Comparison of ENCODE assay signal across 27 cellular contexts in genomic region chr1:221256773-221257172, GRCh38.
DNase-seq lines count a peak whose midpoint lies in the region; ATAC-seq, FAIRE-seq and TF ChIP-seq lines count a peak whose summit lies in the region.
"Had no signal": no experiment of that assay in that cellular context is flagged by ENCODE, and none has a peak within 500 bp of the region (broad histone marks: within the 10 kb centered on the region; RNA-seq: fewer than 3 reads in every experiment).

No MANE protein-coding gene starts in this region.

- peak; percentile 68 for ATAC-seq in Right ventricle myocardium superior (ENCODE audit: poor library complexity)
- ATAC-seq in left ventricle myocardium superior, result peak; percentile 72
- peak; percentile 43 for ATAC-seq in thoracic aorta (ENCODE audit: insufficient number of reproducible peaks, low FRiP score, low read depth)
- ATAC-seq: GM12878 had no signal

- TF ChIP-seq CTCF in fibroblast of the aortic adventitia (IDR thresholded peaks at IDR 0.05; ENCODE audit: insufficient read depth, low read length), result no peak
- TF ChIP-seq CTCF in thoracic aorta (IDR thresholded peaks at IDR 0.05), result no peak
- TF ChIP-seq CTCF in vagina (IDR thresholded peaks at IDR 0.05), result no peak
- TF ChIP-seq CTCF in kidney (IDR thresholded peaks at IDR 0.05; ENCODE audit: borderline replicate concordance, extremely low read depth, insufficient read depth), result no peak

- H3K9me3 ChIP-seq in thoracic aorta (no peaks in the 10 kb centered on the region), vagina (no peaks in the 10 kb centered on the region), kidney (ENCODE audit: control insufficient read depth in 1 of 2, low read length in 2 of 2) (no peaks in the 10 kb centered on the region)
- H3K9me3 ChIP-seq: BE2C had no signal

- peak; percentile 53 for DNase-seq in Right ventricle myocardium superior
- DNase-seq in cardiac septum (ENCODE audit: low spot score), result no peak
- peak; percentile 0 for DNase-seq in fibroblast of the aortic adventitia (ENCODE audit: low read depth)
- peak; percentile 34 for DNase-seq in left ventricle myocardium superior
- DNase-seq in thoracic aorta (ENCODE audit: low spot score), result no peak
- DNase-seq in vagina (ENCODE audit: extremely low spot score in 2 of 2), result no peak
- no peak for DNase-seq in kidney
- DNase-seq: 8988T; ACHN; BE2C; C1 segment of cervical spinal cord; CD4-positive, alpha-beta memory T cell; CD4-positive, CD25-positive, alpha-beta regulatory T cell; CD8-positive, alpha-beta memory T cell; COR-L47; DMS 273 treated with DMSO at 0.1 percent for 48 hours; DMS153; DMS53; DMS79; DND-41; EL; GDM1 had no signal

- H3K27ac ChIP-seq in thoracic aorta (peak overlapping the region in 1 of 2 donors; percentile 5), vagina (no peak overlapping the region), kidney (ENCODE audit: low read depth in 2 of 2, low read length in 2 of 2) (no peak overlapping the region)
- H3K27ac ChIP-seq: BLaER1 had no signal

- intact Hi-C loops in Right ventricle myocardium superior (cut with DNase I) (no loop called here), cardiac septum (cut with DNase I) (no loop called here), left ventricle myocardium superior (cut with micrococcal nuclease) (no loop called here), vagina (cut with DNase I) (no loop called here), kidney (cut with DNase I) (no loop called here)

- H3K4me3 ChIP-seq in fibroblast of the aortic adventitia (ENCODE audit: low read depth, low read length), result no peak overlapping the region
- H3K4me3 ChIP-seq in thoracic aorta, result no peak overlapping the region
- H3K4me3 ChIP-seq in vagina, result no peak overlapping the region
- H3K4me3 ChIP-seq in kidney (ENCODE audit: low read length in 2 of 2), result no peak overlapping the region
- H3K4me3 ChIP-seq: BLaER1, GM12878 had no signal

- no peaks in the 10 kb centered on the region for H3K27me3 ChIP-seq in thoracic aorta (replicated peaks; ENCODE audit: insufficient read depth)
- no peaks in the 10 kb centered on the region for H3K27me3 ChIP-seq in vagina
- H3K27me3 ChIP-seq: BE2C, BLaER1 had no signal

- H3K4me1 ChIP-seq in thoracic aorta (ENCODE audit: control insufficient read depth in 1 of 2, low read depth in 2 of 2) (peaks cover 0 to 8% of the 10 kb centered on the region in 2 donors), vagina (no peaks in the 10 kb centered on the region), kidney (ENCODE audit: control insufficient read depth in 1 of 2, insufficient read depth in 1 of 2, low read depth in 1 of 2, low read length in 2 of 2) (no peaks in the 10 kb centered on the region)
- H3K4me1 ChIP-seq: BE2C, BLaER1 had no signal

- FAIRE-seq in kidney (lab: Jason Lieb, UNC), result no peak
- FAIRE-seq: A204.1, GM12878, GM12892, GM18507 had no signal

- H3K9ac ChIP-seq in kidney (ENCODE audit: low read length in 2 of 2), result no peak overlapping the region
- H3K9ac ChIP-seq: BLaER1 had no signal

- H3K36me3 ChIP-seq in thoracic aorta, result no peaks in the 10 kb centered on the region
- no peaks in the 10 kb centered on the region for H3K36me3 ChIP-seq in vagina
- no peaks in the 10 kb centered on the region for H3K36me3 ChIP-seq in kidney (ENCODE audit: control insufficient read depth in 1 of 2, insufficient read depth in 2 of 2, low read length in 2 of 2)
- H3K36me3 ChIP-seq: BE2C, BLaER1 had no signal

- no peak for TF ChIP-seq POLR2A in vagina (IDR thresholded peaks at IDR 0.05)

Comparison
In these comparisons a context has a peak if more than half of its experiments do, and no peak if none do; other contexts are left out.
1. DNase-seq: peak in Right ventricle myocardium superior (single experiment), fibroblast of the aortic adventitia (single experiment) and left ventricle myocardium superior (single experiment); none in cardiac septum (single experiment), thoracic aorta (single experiment), vagina (0 of 2) and kidney (single experiment).
2. Peak in every context shown above with its lines, with median percentiles within 50 percentile points of each other: ATAC-seq.